In the genomic region with DNA sequence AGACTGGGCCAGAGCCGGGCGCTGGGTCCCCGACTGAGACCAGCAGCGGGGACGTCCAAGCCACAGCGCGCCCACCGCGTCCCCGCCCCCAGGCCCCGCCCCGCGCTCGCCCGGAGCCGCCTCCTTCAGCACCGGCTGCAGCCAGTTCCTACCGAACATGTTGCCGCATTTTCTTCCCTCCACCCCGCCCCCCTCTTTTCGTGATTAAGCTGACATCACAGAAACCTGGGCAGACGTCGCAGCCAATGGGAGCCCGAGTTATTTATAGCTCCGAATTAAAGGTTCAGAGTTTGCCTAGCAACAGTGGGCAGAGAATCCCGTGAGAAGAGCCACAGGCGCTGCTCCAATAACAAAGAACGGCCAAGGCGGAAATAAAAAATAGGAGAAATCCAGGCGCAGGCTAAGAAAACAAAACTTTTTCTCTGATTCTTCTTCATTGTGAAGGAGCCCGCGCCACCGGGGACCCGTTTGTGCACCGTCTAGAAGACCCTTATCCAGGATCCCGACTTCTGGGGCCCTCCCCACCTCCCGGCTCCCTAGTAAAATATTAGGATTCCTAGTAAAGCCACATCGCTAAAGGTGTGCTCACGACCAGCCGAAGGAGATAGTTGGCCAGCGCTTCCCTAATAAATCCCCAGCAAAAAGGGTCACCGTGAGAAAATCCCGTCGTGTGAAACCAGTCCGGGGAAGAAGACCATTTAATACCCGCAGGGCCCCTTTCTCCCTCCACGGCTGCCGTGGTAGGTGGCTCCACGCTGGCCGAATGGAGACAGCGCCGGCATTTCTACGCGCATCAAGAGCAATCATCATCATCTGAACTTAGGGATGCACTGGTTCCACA, we compare ENCODE assay signal across 7 cellular contexts.
A peak's percentile ranks its signal among the peaks of the same experiment; 100 is the strongest.
DNase-seq lines count a peak whose midpoint lies in the region; ATAC-seq, FAIRE-seq and TF ChIP-seq lines count a peak whose summit lies in the region.

No MANE protein-coding gene starts in this region.

- peak overlapping the region; percentile 73 for H3K4me3 Mint-ChIP-seq in activated CD4-positive, alpha-beta T cell treated with anti-CD3 and anti-CD28 coated beads for 36 hours
- peak overlapping the region; percentile 77 for H3K4me3 Mint-ChIP-seq in chondrocyte (ENCODE audit: unreplicated experiment)

- peak; percentile 97 for FAIRE-seq in islet of Langerhans (lab: Jason Lieb, UNC)

- peak; percentile 20 for TF ChIP-seq CTCF in chondrocyte (IDR thresholded peaks at IDR 0.05)

- peaks cover 18% of the 10 kb centered on the region for H3K4me1 Mint-ChIP-seq in activated CD4-positive, alpha-beta T cell treated with anti-CD3 and anti-CD28 coated beads for 36 hours
- H3K4me1 Mint-ChIP-seq in chondrocyte (ENCODE audit: low read depth), result peaks cover 53% of the 10 kb centered on the region

- peak overlapping the region; percentile 55 for H3K27ac Mint-ChIP-seq in activated CD4-positive, alpha-beta T cell treated with anti-CD3 and anti-CD28 coated beads for 36 hours
- H3K27ac Mint-ChIP-seq in chondrocyte (ENCODE audit: unreplicated experiment), result peak overlapping the region; percentile 95

- peak; percentile 57 for ATAC-seq in GM18861 (IDR thresholded peaks at IDR 0.05; ENCODE audit: unreplicated experiment)
- peak; percentile 76 for ATAC-seq in HG03439 (IDR thresholded peaks at IDR 0.05; ENCODE audit: unreplicated experiment)
- peak; percentile 84 for ATAC-seq in activated CD4-positive, alpha-beta T cell treated with anti-CD3 and anti-CD28 coated beads for 36 hours

- peaks cover 11% of the 10 kb centered on the region for H3K27me3 Mint-ChIP-seq in activated CD4-positive, alpha-beta T cell treated with anti-CD3 and anti-CD28 coated beads for 36 hours
- no peaks in the 10 kb centered on the region for H3K27me3 Mint-ChIP-seq in chondrocyte (ENCODE audit: low read depth)

- CTCF ChIA-PET in activated CD4-positive, alpha-beta T cell treated with anti-CD3 and anti-CD28 coated beads for 36 hours (lab: Charles Lee), result interaction anchor here (0.6 to 6.0 kb wide), 9 partner anchors 34 to 530 kb away, joined by 3 to 48 read pairs (median 6); no protein-coding TSS in a partner anchor

- DNase-seq in NCI-H524 (lab: John Stamatoyannopoulos, UW) (peak; percentile 95 to 98), chondrocyte (ENCODE audit: low spot score) (no peak), smooth muscle cell of the brain vasculature (ENCODE audit: low read depth, low spot score) (peak; percentile 97)
- peak; percentile 94 for DNase-seq in activated CD4-positive, alpha-beta T cell treated with anti-CD3 and anti-CD28 coated beads for 36 hours

- H3K36me3 Mint-ChIP-seq in activated CD4-positive, alpha-beta T cell treated with anti-CD3 and anti-CD28 coated beads for 36 hours (ENCODE audit: low read depth), result peaks cover 2% of the 10 kb centered on the region
- H3K36me3 Mint-ChIP-seq in chondrocyte (ENCODE audit: low read depth), result peaks cover 13% of the 10 kb centered on the region

- H3K9me3 Mint-ChIP-seq in activated CD4-positive, alpha-beta T cell treated with anti-CD3 and anti-CD28 coated beads for 36 hours (ENCODE audit: low read depth), result no peaks in the 10 kb centered on the region
- H3K9me3 Mint-ChIP-seq in chondrocyte (ENCODE audit: low read depth), result no peaks in the 10 kb centered on the region

- POLR2A ChIA-PET in activated CD4-positive, alpha-beta T cell treated with anti-CD3 and anti-CD28 coated beads for 36 hours (lab: Charles Lee), result interaction anchor here (0.6 kb wide), 1 partner anchor 374 kb away, joined by 5 read pairs; no protein-coding TSS in a partner anchor

- intact Hi-C loops in activated CD4-positive, alpha-beta T cell treated with anti-CD3 and anti-CD28 coated beads for 36 hours (cut with DNase I, micrococcal nuclease), result loop anchor here (1.0 to 5.0 kb wide), 7 partner anchors 142 to 482 kb away; no protein-coding TSS in a partner anchor
